ENCODE assay signal across 8 cellular contexts in the genomic region with DNA sequence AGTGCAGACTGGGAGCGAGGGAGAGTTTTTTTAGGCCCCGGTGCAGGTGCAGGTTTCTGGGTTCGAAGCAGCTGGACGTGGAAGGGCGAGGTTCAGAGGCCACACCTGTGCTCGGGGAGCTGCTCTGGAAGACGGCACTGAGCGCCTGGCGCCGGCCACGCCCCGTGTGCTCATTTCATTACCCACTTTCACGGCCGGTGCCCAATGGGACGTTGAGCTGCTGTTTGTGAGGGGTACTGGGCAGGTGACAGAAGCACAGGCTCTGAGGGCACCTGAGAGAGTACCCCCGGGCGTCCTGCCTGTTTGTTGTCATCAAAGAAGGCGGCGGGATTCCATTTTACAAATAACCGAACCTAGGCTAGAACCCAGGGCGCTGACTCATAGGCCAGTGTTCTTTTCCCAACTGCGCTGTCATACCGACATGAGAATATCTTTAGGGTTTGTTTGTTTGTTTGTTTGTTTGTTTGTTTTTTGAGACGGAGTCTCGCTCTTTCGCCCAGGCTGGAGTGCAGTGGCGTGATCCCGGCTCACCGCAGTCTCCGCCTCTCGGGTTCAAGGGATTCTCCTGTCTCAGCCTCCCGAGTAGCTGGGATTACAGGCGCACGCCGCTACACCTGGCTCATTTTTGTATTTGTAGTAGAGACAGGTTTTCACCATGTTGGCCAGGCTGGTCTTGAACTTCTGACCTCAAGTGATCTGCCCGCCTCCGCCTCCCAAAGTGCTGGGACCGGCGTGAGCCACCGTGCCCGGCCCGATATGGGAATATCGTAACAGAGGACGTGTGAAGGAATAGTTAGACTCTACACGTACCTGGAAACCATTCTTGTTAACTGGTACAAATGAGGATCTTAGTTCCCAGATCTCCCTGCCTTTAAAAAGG. TPM values are rescaled to one million over a fixed set of nuclear protein-coding genes. Genes with fewer than 3 reads are reported as not detected.
A peak's percentile ranks its signal among the peaks of the same experiment; 100 is the strongest.
DNase-seq lines count a peak whose midpoint lies in the region; ATAC-seq and TF ChIP-seq lines count a peak whose summit lies in the region.

No MANE protein-coding gene starts in this region.

- POLR2A ChIA-PET in activated CD4-positive, alpha-beta memory T cell treated with anti-CD3 and anti-CD28 coated beads, Interleukin-2, amount 10 ng/mL, durations not matched to agents 7 days and 5 days (lab: Charles Lee) = interaction anchor here (0.9 to 1.4 kb wide), 7 partner anchors 19 to 213 kb away, joined by 3 to 6 read pairs (median 3); a partner anchor contains a TSS

- peak overlapping the region; percentile 63 for H3K27ac Mint-ChIP-seq in activated CD4-positive, alpha-beta memory T cell treated with anti-CD3 and anti-CD28 coated beads, Interleukin-2, amount 10 ng/mL, durations not matched to agents 7 days and 5 days
- no peak overlapping the region for H3K27ac Mint-ChIP-seq in neural progenitor cell

- no peaks in the 10 kb centered on the region for H3K36me3 ChIP-seq in neural progenitor cell

- DNase-seq in DMS114 treated with DMSO at 0.1 percent for 48 hours (lab: John Stamatoyannopoulos, UW; ENCODE audit: unreplicated experiment) (peak; percentile 35), NAMALWA (ENCODE audit: low spot score) (peak; percentile 72), epithelial cell of proximal tubule (ENCODE audit: low read depth) (no peak), neural progenitor cell (ENCODE audit: low spot score) (peak; percentile 34), NCI-H446 (lab: John Stamatoyannopoulos, UW) (no peak), NCI-H1930 (lab: John Stamatoyannopoulos, UW) (no peak)
- peak; percentile 50 for DNase-seq in activated CD4-positive, alpha-beta memory T cell treated with anti-CD3 and anti-CD28 coated beads, Interleukin-2, amount 10 ng/mL, durations not matched to agents 7 days and 5 days

- H3K27ac ChIP-seq in neural progenitor cell = no peak overlapping the region

- no peaks in the 10 kb centered on the region for H3K9me3 ChIP-seq in neural progenitor cell (ENCODE audit: low read depth)

- H3K36me3 Mint-ChIP-seq in activated CD4-positive, alpha-beta memory T cell treated with anti-CD3 and anti-CD28 coated beads, Interleukin-2, amount 10 ng/mL, durations not matched to agents 7 days and 5 days (ENCODE audit: low read depth) = peaks cover 5% of the 10 kb centered on the region
- peaks cover 5% of the 10 kb centered on the region for H3K36me3 Mint-ChIP-seq in neural progenitor cell

- H3F3A ChIP-seq in neural progenitor cell (ENCODE audit: low read depth) = peaks cover 18% of the 10 kb centered on the region

- H4K20me1 ChIP-seq in neural progenitor cell (ENCODE audit: low read depth) = peaks cover 8% of the 10 kb centered on the region

- H3K9me3 Mint-ChIP-seq in activated CD4-positive, alpha-beta memory T cell treated with anti-CD3 and anti-CD28 coated beads, Interleukin-2, amount 10 ng/mL, durations not matched to agents 7 days and 5 days = peaks cover 10% of the 10 kb centered on the region
- H3K9me3 Mint-ChIP-seq in neural progenitor cell = no peaks in the 10 kb centered on the region

- CTCF ChIA-PET in activated CD4-positive, alpha-beta memory T cell treated with anti-CD3 and anti-CD28 coated beads, Interleukin-2, amount 10 ng/mL, durations not matched to agents 7 days and 5 days (lab: Charles Lee) = no interaction called here

- peaks cover 19% of the 10 kb centered on the region for H3K4me1 Mint-ChIP-seq in activated CD4-positive, alpha-beta memory T cell treated with anti-CD3 and anti-CD28 coated beads, Interleukin-2, amount 10 ng/mL, durations not matched to agents 7 days and 5 days
- peaks cover 14% of the 10 kb centered on the region for H3K4me1 Mint-ChIP-seq in neural progenitor cell

- H3K79me2 ChIP-seq in neural progenitor cell (ENCODE audit: low read depth) = peaks cover 55% of the 10 kb centered on the region

- H2AFZ ChIP-seq in neural progenitor cell (replicated peaks) = peak overlapping the region; percentile 100

- no peaks in the 10 kb centered on the region for H3K4me1 ChIP-seq in neural progenitor cell

- peak overlapping the region; percentile 87 for H3K4me3 Mint-ChIP-seq in activated CD4-positive, alpha-beta memory T cell treated with anti-CD3 and anti-CD28 coated beads, Interleukin-2, amount 10 ng/mL, durations not matched to agents 7 days and 5 days
- H3K4me3 Mint-ChIP-seq in neural progenitor cell = peak overlapping the region; percentile 97

- H3K4me2 ChIP-seq in neural progenitor cell = peak overlapping the region; percentile 77

- peak overlapping the region; percentile 25 for H3K9ac ChIP-seq in neural progenitor cell

- H3K4me3 ChIP-seq in epithelial cell of proximal tubule (ENCODE audit: low read depth, low read length) (peak overlapping the region; percentile 90), neural progenitor cell (peak overlapping the region; percentile 80)

- no peaks in the 10 kb centered on the region for H3K27me3 ChIP-seq in neural progenitor cell

- TF ChIP-seq CTCF in epithelial cell of proximal tubule (conservative IDR thresholded peaks at IDR 0.05; ENCODE audit: low read depth, low read length) (no peak), neural progenitor cell (IDR thresholded peaks at IDR 0.05) (no peak)

- H3K27me3 Mint-ChIP-seq in activated CD4-positive, alpha-beta memory T cell treated with anti-CD3 and anti-CD28 coated beads, Interleukin-2, amount 10 ng/mL, durations not matched to agents 7 days and 5 days = no peaks in the 10 kb centered on the region
- H3K27me3 Mint-ChIP-seq in neural progenitor cell (ENCODE audit: insufficient read depth, low read depth) = peaks cover 3% of the 10 kb centered on the region

- peak; percentile 43 for ATAC-seq in GM21528 (IDR thresholded peaks at IDR 0.05; ENCODE audit: low FRiP score, unreplicated experiment)

RNA-seq across cellular contexts. Expression of a gene that starts 16.6 kb away (rescaled TPM):
- total RNA-seq in activated CD4-positive, alpha-beta memory T cell treated with anti-CD3 and anti-CD28 coated beads, Interleukin-2, amount 10 ng/mL, durations not matched to agents 7 days and 5 days = under 1 TPM; 0.18 to 0.25 TPM
- total RNA-seq in epithelial cell of proximal tubule (63.9 and 78.9 TPM in 2 replicates), neural progenitor cell (ENCODE audit: low replicate concordance) (14.5 and 51.7 TPM in 2 replicates)

Comparison
In these comparisons a context has a peak if more than half of its experiments do, and no peak if none do; other contexts are left out.
1. DNase-seq: peak in DMS114 treated with DMSO at 0.1 percent for 48 hours (single experiment), NAMALWA (single experiment), activated CD4-positive, alpha-beta memory T cell treated with anti-CD3 and anti-CD28 coated beads, Interleukin-2, amount 10 ng/mL, durations not matched to agents 7 days and 5 days (single experiment) and neural progenitor cell (single experiment); none in epithelial cell of proximal tubule (single experiment), NCI-H446 (0 of 2) and NCI-H1930 (0 of 2).
2. RNA of a gene that starts 16.6 kb away (total RNA-seq): 63.9 to 78.9 TPM in epithelial cell of proximal tubule and 14.5 to 51.7 TPM in neural progenitor cell; 0.18 to 0.25 TPM in activated CD4-positive, alpha-beta memory T cell treated with anti-CD3 and anti-CD28 coated beads, Interleukin-2, amount 10 ng/mL, durations not matched to agents 7 days and 5 days; every median in the first group is over 10 times any median in the second.